In the genomic region with DNA sequence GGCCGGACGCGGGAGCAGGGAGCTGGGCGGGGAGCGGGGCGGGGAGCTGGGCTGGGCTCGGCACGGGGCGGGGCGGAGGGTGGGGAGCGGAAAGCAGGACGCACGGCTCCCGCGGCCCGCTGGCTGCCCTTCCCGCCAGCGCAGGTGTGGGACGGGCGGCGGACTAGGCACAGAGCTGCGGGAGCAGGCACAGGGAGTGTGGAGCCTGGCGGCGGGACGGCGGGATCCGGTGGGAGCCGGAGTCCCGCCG, we compare ENCODE assay signal across 8 cellular contexts. TPM values are rescaled to one million over a fixed set of nuclear protein-coding genes. Genes with fewer than 3 reads are reported as not detected.
DNase-seq lines count a peak whose midpoint lies in the region; ATAC-seq and TF ChIP-seq lines count a peak whose summit lies in the region.

A gene (plus strand): TSS at position 125 of the 250 bp plus-strand sequence. CDS start 163 bp downstream, outside the sequence.

- H3K4me1 ChIP-seq in ascending aorta = peaks cover 0 to 12% of the 10 kb centered on the region in 2 donors
- peaks cover 6 to 55% of the 10 kb centered on the region in 2 donors for H3K4me1 ChIP-seq in left lung
- peaks cover 8 to 29% of the 10 kb centered on the region in 2 donors for H3K4me1 ChIP-seq in thyroid gland

- H3K36me3 ChIP-seq in ascending aorta (no peaks in the 10 kb centered on the region), left lung (no peaks in the 10 kb centered on the region), thyroid gland (no peaks in the 10 kb centered on the region)

- peak; percentile 73 to 82 for TF ChIP-seq POLR2A in thyroid gland (IDR thresholded peaks at IDR 0.05)

- WGBS in thyroid gland, 2 donors = no CpG with 5 or more reads among the region's 30 CpGs

- no peak for DNase-seq in ascending aorta (ENCODE audit: low spot score in 2 of 2)
- no peak for DNase-seq in left lung
- no peak for DNase-seq in thyroid gland
- DNase-seq in HuH-7.5 (ENCODE audit: low spot score) = no peak
- no peak for DNase-seq in NCI-H446 treated with DMSO at 0.1 percent for 48 hours (lab: John Stamatoyannopoulos, UW)
- DNase-seq in NAMALWA (ENCODE audit: low spot score) = no peak

- H3K27me3 ChIP-seq in ascending aorta = no peaks in the 10 kb centered on the region
- no peaks in the 10 kb centered on the region for H3K27me3 ChIP-seq in left lung
- H3K27me3 ChIP-seq in thyroid gland = no peaks in the 10 kb centered on the region

- TF ChIP-seq CTCF in ascending aorta (IDR thresholded peaks at IDR 0.05) (no peak), left lung (IDR thresholded peaks at IDR 0.05) (no peak), thyroid gland (IDR thresholded peaks at IDR 0.05) (no peak)

- H3K9me3 ChIP-seq in ascending aorta (no peaks in the 10 kb centered on the region), left lung (no peaks in the 10 kb centered on the region), thyroid gland (no peaks in the 10 kb centered on the region)

- intact Hi-C loops in ascending aorta (cut with DNase I) = loop anchor here (1.0 to 2.0 kb wide), 6 partner anchors 34 to 1009 kb away; a partner anchor contains a TSS
- intact Hi-C loops in left lung (cut with DNase I) = no loop called here
- intact Hi-C loops in thyroid gland (cut with DNase I) = no loop called here

- peak; percentile 16 for ATAC-seq in GM18873 (IDR thresholded peaks at IDR 0.05; ENCODE audit: low FRiP score, unreplicated experiment)
- peak; percentile 41 for ATAC-seq in HG03196 (IDR thresholded peaks at IDR 0.05; ENCODE audit: unreplicated experiment)
- ATAC-seq in left lung = no peak

- H3K27ac ChIP-seq in ascending aorta = peak within 1 kb of the TSS; percentile 87 to 92
- H3K27ac ChIP-seq in left lung = peak within 1 kb of the TSS; percentile 89 to 97
- H3K27ac ChIP-seq in thyroid gland = peak within 1 kb of the TSS; percentile 89 to 95 (median 94)

- peak within 1 kb of the TSS; percentile 59 to 100 for H3K4me3 ChIP-seq in ascending aorta
- peak within 1 kb of the TSS; percentile 81 to 94 for H3K4me3 ChIP-seq in left lung
- H3K4me3 ChIP-seq in thyroid gland (replicated peaks in 1 of 3) = peak within 1 kb of the TSS; percentile 17 to 77 (median 71)

RNA-seq across cellular contexts. Expression of the gene that starts here (rescaled TPM):
- 43.4 TPM for total RNA-seq in ascending aorta
- 10 to 100 TPM; 62.2 to 92.5 TPM for total RNA-seq in left lung
- 10 to 100 TPM; 42.5 to 75.8 (median 54.3) TPM for total RNA-seq in thyroid gland
